ENCODE assay signal across 22 cellular contexts in genomic region chr11:80603472-80603871, GRCh38.
"Had no signal": no experiment of that assay in that cellular context is flagged by ENCODE, and none has a peak within 500 bp of the region (broad histone marks: within the 10 kb centered on the region; RNA-seq: fewer than 3 reads in every experiment).

No MANE protein-coding gene starts in this region.

- H3K27ac Mint-ChIP-seq: IgD-negative memory B cell had no signal

- FAIRE-seq: HTR-8/SVneo, K562 had no signal

- H3K9me3 ChIP-seq: SK-N-SH had no signal

- H3K4me3 ChIP-seq: K562 had no signal

- H3K4me1 Mint-ChIP-seq: IgD-negative memory B cell had no signal

- DNase-seq: MV-4-11, NCI-H1048, NCI-H1105, NCI-H1417, NCI-H1436 treated with DMSO at 0.1 percent for 48 hours, NCI-H1694, NCI-H2029, NCI-H2081 treated with DMSO at 0.1 percent for 48 hours, NCI-H2171, NCI-H226, NCI-H446, NCI-H510A, NCI-H524 treated with DMSO at 0.1 percent for 48 hours, NCI-H69, NCI-H774, SHP77, SK-N-SH had no signal

- H3K27me3 Mint-ChIP-seq: IgD-negative memory B cell had no signal

- ATAC-seq: K562 had no signal

- H3K4me3 Mint-ChIP-seq: IgD-negative memory B cell had no signal

- H3K36me3 Mint-ChIP-seq: IgD-negative memory B cell had no signal

- H3K27ac ChIP-seq: HL-60, RWPE1 had no signal

- H3K9ac ChIP-seq: SK-N-SH had no signal
